Comparison of ENCODE assay signal across 1 cellular context in the genomic region with DNA sequence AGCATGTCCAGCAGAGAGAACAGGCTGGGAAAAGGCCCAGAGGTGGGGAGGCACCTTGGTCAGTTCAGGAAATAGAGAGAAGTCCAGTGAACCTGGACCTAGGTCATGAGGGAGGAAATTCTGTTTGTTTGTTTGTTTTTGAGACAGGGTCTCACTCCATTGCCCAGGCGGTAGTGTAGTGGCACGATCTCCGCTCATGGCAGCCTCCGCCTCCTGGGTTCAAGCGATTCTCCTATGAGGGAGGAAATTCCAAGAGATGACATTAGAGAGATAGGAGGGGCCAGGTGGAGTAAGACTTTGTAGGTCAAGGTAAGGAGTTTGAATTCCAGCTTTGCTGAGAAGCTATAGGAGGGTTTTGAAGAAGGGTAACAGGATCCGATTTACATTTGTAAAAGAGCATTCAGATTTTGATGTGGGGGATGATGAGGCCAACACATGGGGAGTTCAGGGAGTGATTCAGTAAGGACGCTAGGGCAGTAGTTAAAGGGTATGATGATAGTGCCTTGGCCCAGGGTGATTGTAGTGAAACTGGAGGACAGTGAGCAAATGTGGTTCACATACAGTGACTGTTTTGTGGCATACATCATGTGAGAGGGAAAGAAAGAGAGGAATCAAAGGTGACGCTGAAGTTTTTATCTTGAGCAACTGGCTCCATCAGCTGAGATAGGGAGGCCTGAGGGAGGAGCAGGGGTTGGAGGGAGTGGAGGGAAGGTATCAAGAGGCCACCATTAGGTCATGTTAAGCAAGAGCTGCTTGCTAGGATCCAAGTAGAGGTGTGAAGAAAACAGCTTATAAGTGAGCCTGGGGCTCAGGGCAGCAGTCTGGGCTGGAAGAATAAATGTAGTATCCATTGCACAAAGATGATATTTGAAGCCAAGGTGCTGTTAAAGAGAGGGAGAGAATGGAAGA.
TF ChIP-seq lines count a peak whose summit lies in the region.

No MANE protein-coding gene starts in this region.

TF ChIP-seq in H1, 55 proteins besides CTCF, POLR2A, EP300 and RAD21 (continued from another document):
- TF ChIP-seq, protein P1, sequence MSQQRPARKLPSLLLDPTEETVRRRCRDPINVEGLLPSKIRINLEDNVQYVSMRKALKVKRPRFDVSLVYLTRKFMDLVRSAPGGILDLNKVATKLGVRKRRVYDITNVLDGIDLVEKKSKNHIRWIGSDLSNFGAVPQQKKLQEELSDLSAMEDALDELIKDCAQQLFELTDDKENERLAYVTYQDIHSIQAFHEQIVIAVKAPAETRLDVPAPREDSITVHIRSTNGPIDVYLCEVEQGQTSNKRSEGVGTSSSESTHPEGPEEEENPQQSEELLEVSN (IDR thresholded peaks at IDR 0.05): peak; percentile 43; the same call in 1 of the 2 replicates
- TF ChIP-seq SP1 (IDR thresholded peaks at IDR 0.05; ENCODE audit: low read depth, low read length) (peak; percentile 68), ASH2L (IDR thresholded peaks at IDR 0.05; ENCODE audit: low read length) (peak; percentile 29), KDM1A (IDR thresholded peaks at IDR 0.05; ENCODE audit: borderline replicate concordance, low read length) (peak; percentile 64; the same call in 1 of the 2 replicates), EZH2 (IDR thresholded peaks at IDR 0.05; ENCODE audit: low read depth, low read length, severe bottlenecking) (no peak), NANOG (IDR thresholded peaks at IDR 0.05; ENCODE audit: insufficient read depth, low read depth, low read length, poor library complexity, severe bottlenecking) (peak; percentile 75), TEAD4 (IDR thresholded peaks at IDR 0.05; ENCODE audit: low read depth, low read length) (0 out of 2 replicates have a peak, but pooled peaks have one; percentile 37)
- TF ChIP-seq, protein P2, sequence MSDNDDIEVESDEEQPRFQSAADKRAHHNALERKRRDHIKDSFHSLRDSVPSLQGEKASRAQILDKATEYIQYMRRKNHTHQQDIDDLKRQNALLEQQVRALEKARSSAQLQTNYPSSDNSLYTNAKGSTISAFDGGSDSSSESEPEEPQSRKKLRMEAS (IDR thresholded peaks at IDR 0.05): peak; percentile 11; the same call in 1 of the 2 replicates
